7 cellular contexts compared by ENCODE assay signal in the genomic region with DNA sequence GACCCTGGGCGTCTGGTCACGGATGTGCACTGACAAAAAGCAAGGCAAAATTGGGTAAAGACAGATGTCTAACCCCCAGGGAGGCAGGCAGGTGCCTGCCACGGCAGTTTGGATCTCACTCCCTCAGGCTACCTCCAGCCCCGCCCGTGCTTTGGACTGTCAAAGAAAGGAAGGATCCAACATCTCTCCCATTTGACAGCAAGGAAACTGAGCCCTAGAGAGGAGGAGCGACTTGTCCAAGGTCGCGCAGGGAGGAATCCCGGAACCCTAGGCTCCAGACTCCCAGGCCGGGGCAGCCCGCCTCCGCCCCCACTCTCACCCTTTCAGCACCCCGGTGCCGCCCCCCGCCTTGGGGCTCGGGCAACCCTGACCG. TPM values are rescaled to one million over a fixed set of nuclear protein-coding genes. Genes with fewer than 3 reads are reported as not detected.
DNase-seq lines count a peak whose midpoint lies in the region; ATAC-seq lines count a peak whose summit lies in the region.

No MANE protein-coding gene starts in this region.

- H3K4me1 Mint-ChIP-seq in activated T-helper 2 cell treated with anti-CD3 and anti-CD28 coated beads, Interferon-gamma antibody, Interleukin-2, Interleukin-4, amounts not matched to agents 10 μg/mL and 5 μg/mL and 100 μg/mL, durations not matched to agents 14 hours and 24 hours and 36 hours (ENCODE audit: low read depth), result peaks cover 25% of the 10 kb centered on the region
- peaks cover 34% of the 10 kb centered on the region for H3K4me1 Mint-ChIP-seq in stimulated activated memory B cell treated with anti-CD40 and anti-IgM and Interleukin-4, amounts not matched to agents 10 μg/mL and 1 μg/mL and 100 μg/mL, for 72 hours

- ATAC-seq in GM18499 (IDR thresholded peaks at IDR 0.05; ENCODE audit: insufficient read depth, unreplicated experiment) (peak; percentile 25), GM21423 (IDR thresholded peaks at IDR 0.05; ENCODE audit: unreplicated experiment) (peak; percentile 18)
- ATAC-seq in stimulated activated memory B cell treated with anti-CD40 and anti-IgM and Interleukin-4, amounts not matched to agents 10 μg/mL and 1 μg/mL and 100 μg/mL, for 72 hours, result peak; percentile 73

- DNase-seq in activated T-helper 2 cell treated with anti-CD3 and anti-CD28 coated beads, Interferon-gamma antibody, Interleukin-2, Interleukin-4, amounts not matched to agents 10 μg/mL and 5 μg/mL and 100 μg/mL, durations not matched to agents 14 hours and 24 hours and 36 hours (ENCODE audit: low spot score), result no peak
- DNase-seq in hepatic stellate cell (ENCODE audit: low spot score), result no peak

- H3K27me3 ChIP-seq in HUES48 (ENCODE audit: control insufficient read depth, insufficient read depth, low read length) (no peaks in the 10 kb centered on the region), iPS-15b (ENCODE audit: control insufficient read depth, insufficient read depth, low read length) (no peaks in the 10 kb centered on the region)

- intact Hi-C loops in activated T-helper 2 cell treated with anti-CD3 and anti-CD28 coated beads, Interferon-gamma antibody, Interleukin-2, Interleukin-4, amounts not matched to agents 10 μg/mL and 5 μg/mL and 100 μg/mL, durations not matched to agents 14 hours and 24 hours and 36 hours (cut with micrococcal nuclease), result loop anchor here (5.0 kb wide), 2 partner anchors 322 to 523 kb away; partner anchors contain the start of genes GAPVD1 and PSMB7

- no peaks in the 10 kb centered on the region for H3K9me3 Mint-ChIP-seq in activated T-helper 2 cell treated with anti-CD3 and anti-CD28 coated beads, Interferon-gamma antibody, Interleukin-2, Interleukin-4, amounts not matched to agents 10 μg/mL and 5 μg/mL and 100 μg/mL, durations not matched to agents 14 hours and 24 hours and 36 hours
- no peaks in the 10 kb centered on the region for H3K9me3 Mint-ChIP-seq in stimulated activated memory B cell treated with anti-CD40 and anti-IgM and Interleukin-4, amounts not matched to agents 10 μg/mL and 1 μg/mL and 100 μg/mL, for 72 hours

- H3K4me3 ChIP-seq in HUES48 (ENCODE audit: low read depth, low read length) (peak overlapping the region; percentile 81), iPS-15b (ENCODE audit: low read depth, low read length) (peak overlapping the region; percentile 97)

- peaks cover 40% of the 10 kb centered on the region for H3K36me3 Mint-ChIP-seq in activated T-helper 2 cell treated with anti-CD3 and anti-CD28 coated beads, Interferon-gamma antibody, Interleukin-2, Interleukin-4, amounts not matched to agents 10 μg/mL and 5 μg/mL and 100 μg/mL, durations not matched to agents 14 hours and 24 hours and 36 hours (ENCODE audit: low read depth)
- H3K36me3 Mint-ChIP-seq in stimulated activated memory B cell treated with anti-CD40 and anti-IgM and Interleukin-4, amounts not matched to agents 10 μg/mL and 1 μg/mL and 100 μg/mL, for 72 hours, result peaks cover 6% of the 10 kb centered on the region

- H3K27ac ChIP-seq in HUES48 (ENCODE audit: low read depth, low read length), result peak overlapping the region; percentile 98

- peak overlapping the region; percentile 95 for H3K4me3 Mint-ChIP-seq in activated T-helper 2 cell treated with anti-CD3 and anti-CD28 coated beads, Interferon-gamma antibody, Interleukin-2, Interleukin-4, amounts not matched to agents 10 μg/mL and 5 μg/mL and 100 μg/mL, durations not matched to agents 14 hours and 24 hours and 36 hours (ENCODE audit: low read depth)
- peak overlapping the region; percentile 98 for H3K4me3 Mint-ChIP-seq in stimulated activated memory B cell treated with anti-CD40 and anti-IgM and Interleukin-4, amounts not matched to agents 10 μg/mL and 1 μg/mL and 100 μg/mL, for 72 hours

- no peaks in the 10 kb centered on the region for H3K27me3 Mint-ChIP-seq in activated T-helper 2 cell treated with anti-CD3 and anti-CD28 coated beads, Interferon-gamma antibody, Interleukin-2, Interleukin-4, amounts not matched to agents 10 μg/mL and 5 μg/mL and 100 μg/mL, durations not matched to agents 14 hours and 24 hours and 36 hours (ENCODE audit: low read depth)
- H3K27me3 Mint-ChIP-seq in stimulated activated memory B cell treated with anti-CD40 and anti-IgM and Interleukin-4, amounts not matched to agents 10 μg/mL and 1 μg/mL and 100 μg/mL, for 72 hours, result no peaks in the 10 kb centered on the region

- H3K9me3 ChIP-seq in HUES48 (ENCODE audit: control insufficient read depth, insufficient read depth, low read length) (no peaks in the 10 kb centered on the region), iPS-15b (ENCODE audit: control insufficient read depth, insufficient read depth, low read length) (no peaks in the 10 kb centered on the region)

- H3K36me3 ChIP-seq in HUES48 (ENCODE audit: control insufficient read depth, insufficient read depth, low read length) (no peaks in the 10 kb centered on the region), iPS-15b (ENCODE audit: control insufficient read depth, insufficient read depth, low read length) (no peaks in the 10 kb centered on the region)

- peak overlapping the region; percentile 65 for H3K9ac ChIP-seq in HUES48 (ENCODE audit: low read depth, low read length)
- peak overlapping the region; percentile 79 for H3K9ac ChIP-seq in iPS-15b (ENCODE audit: low read depth, low read length)

- peak overlapping the region; percentile 98 for H3K27ac Mint-ChIP-seq in activated T-helper 2 cell treated with anti-CD3 and anti-CD28 coated beads, Interferon-gamma antibody, Interleukin-2, Interleukin-4, amounts not matched to agents 10 μg/mL and 5 μg/mL and 100 μg/mL, durations not matched to agents 14 hours and 24 hours and 36 hours
- H3K27ac Mint-ChIP-seq in stimulated activated memory B cell treated with anti-CD40 and anti-IgM and Interleukin-4, amounts not matched to agents 10 μg/mL and 1 μg/mL and 100 μg/mL, for 72 hours, result peak overlapping the region; percentile 98

- H3K4me1 ChIP-seq in HUES48 (ENCODE audit: control insufficient read depth, insufficient read depth, low read length) (peaks cover 12% of the 10 kb centered on the region), iPS-15b (ENCODE audit: control insufficient read depth, insufficient read depth, low read length) (peaks cover 5% of the 10 kb centered on the region)

RNA-seq across cellular contexts. Expression of gene GOLGA1, which starts 0.4 kb away (rescaled TPM):
- 15.5 and 16.1 TPM in 2 replicates for total RNA-seq in activated T-helper 2 cell treated with anti-CD3 and anti-CD28 coated beads, Interferon-gamma antibody, Interleukin-2, Interleukin-4, amounts not matched to agents 10 μg/mL and 5 μg/mL and 100 μg/mL, durations not matched to agents 14 hours and 24 hours and 36 hours

Comparison
In these comparisons a context has a peak if more than half of its experiments do, and no peak if none do; other contexts are left out.
1. ATAC-seq: peak in every context shown above with its lines; median percentile 73 in stimulated activated memory B cell treated with anti-CD40 and anti-IgM and Interleukin-4, amounts not matched to agents 10 μg/mL and 1 μg/mL and 100 μg/mL, for 72 hours; 25 in GM18499; 18 in GM21423.